In the genomic region with DNA sequence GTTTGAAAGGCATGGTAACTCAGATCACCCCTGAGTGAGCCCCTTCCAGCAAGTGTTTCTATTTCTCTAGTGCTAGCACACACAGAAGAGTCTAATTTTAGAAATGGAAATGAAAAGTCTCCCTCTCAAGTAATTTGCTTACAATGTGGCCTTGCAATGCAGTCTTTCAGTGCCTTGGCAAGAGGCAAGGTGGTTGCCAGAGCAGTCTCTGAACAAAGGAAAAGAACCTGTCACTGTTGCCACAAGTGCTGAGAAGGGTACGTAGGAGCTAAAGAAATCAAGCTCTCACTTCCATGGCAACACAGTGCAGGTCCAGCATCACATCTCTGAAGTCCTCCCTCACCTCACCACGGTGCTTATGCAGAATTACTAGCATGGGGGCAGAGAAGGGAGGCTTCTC, we compare ENCODE assay signal across 1 cellular context.
TF ChIP-seq lines count a peak whose summit lies in the region.

No MANE protein-coding gene starts in this region.

TF ChIP-seq in WTC11, 78 proteins besides CTCF, POLR2A, EP300 and RAD21 (continued from another document):
- no peak for TF ChIP-seq ATF3 (CRISPR knock-in tag; conservative IDR thresholded peaks at IDR 0.05)
- TF ChIP-seq NR2C2 (CRISPR knock-in tag; IDR thresholded peaks at IDR 0.05), result no peak
- TF ChIP-seq, protein P1, sequence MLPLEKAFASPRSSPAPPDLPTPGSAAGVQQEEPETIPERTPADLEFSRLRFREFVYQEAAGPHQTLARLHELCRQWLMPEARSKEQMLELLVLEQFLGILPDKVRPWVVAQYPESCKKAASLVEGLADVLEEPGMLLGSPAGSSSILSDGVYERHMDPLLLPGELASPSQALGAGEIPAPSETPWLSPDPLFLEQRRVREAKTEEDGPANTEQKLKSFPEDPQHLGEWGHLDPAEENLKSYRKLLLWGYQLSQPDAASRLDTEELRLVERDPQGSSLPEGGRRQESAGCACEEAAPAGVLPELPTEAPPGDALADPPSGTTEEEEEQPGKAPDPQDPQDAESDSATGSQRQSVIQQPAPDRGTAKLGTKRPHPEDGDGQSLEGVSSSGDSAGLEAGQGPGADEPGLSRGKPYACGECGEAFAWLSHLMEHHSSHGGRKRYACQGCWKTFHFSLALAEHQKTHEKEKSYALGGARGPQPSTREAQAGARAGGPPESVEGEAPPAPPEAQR (CRISPR knock-in tag; IDR thresholded peaks at IDR 0.05), result no peak
- no peak for TF ChIP-seq TP53 (CRISPR knock-in tag; IDR thresholded peaks at IDR 0.05)
